21 cellular contexts compared by ENCODE assay signal in genomic region chr17:38404174-38404943, GRCh38.
"Had no signal": no experiment of that assay in that cellular context is flagged by ENCODE, and none has a peak within 500 bp of the region (broad histone marks: within the 10 kb centered on the region; RNA-seq: fewer than 3 reads in every experiment).

No MANE protein-coding gene starts in this region.

- H3K4me1 ChIP-seq: body of pancreas, foreskin keratinocyte, lower lobe of right lung, right lobe of liver, testis, vagina had no signal

- H3K9me3 ChIP-seq: body of pancreas, lower lobe of right lung, mucosa of descending colon, right lobe of liver, testis, vagina had no signal

- DNase-seq: activated CD4-positive, alpha-beta memory T cell treated with anti-CD3 and anti-CD28 coated beads, Interleukin-2, amount 10 ng/mL, durations not matched to agents 7 days and 5 days; activated CD4-positive, alpha-beta T cell treated with anti-CD3 and anti-CD28 coated beads for 48 hours; activated CD4-positive, CD25-positive, alpha-beta regulatory T cell; activated gamma-delta T cell; activated naive CD4-positive, alpha-beta T cell treated with anti-CD3 and anti-CD28 coated beads, Interleukin-2, amount 50 U/mL, for 16 hours; activated naive CD8-positive, alpha-beta T cell treated with anti-CD3 and anti-CD28 coated beads, Interleukin-2, amount 50 U/mL, for 24 hours; body of pancreas; effector CD4-positive, alpha-beta T cell; foreskin keratinocyte; kidney; lower lobe of right lung; mucosa of descending colon; nucleus accumbens; right lobe of liver; small intestine; stimulated activated CD4-positive, alpha-beta T cell treated with anti-CD3 and anti-CD28 coated beads, Interleukin-2, amount 100 ng/mL, for 24 hours; T1000; testis; trophoblast cell had no signal

- H3K27ac ChIP-seq: body of pancreas, foreskin keratinocyte, lower lobe of right lung, right lobe of liver, testis, vagina had no signal

- ATAC-seq: activated naive CD8-positive, alpha-beta T cell treated with anti-CD3 and anti-CD28 coated beads, Interleukin-2, amount 50 U/mL, for 24 hours; body of pancreas; foreskin keratinocyte; stimulated activated memory B cell treated with anti-CD40 and anti-IgM and Interleukin-4, amounts not matched to agents 10 μg/mL and 1 μg/mL and 100 μg/mL, for 72 hours had no signal

- H3K27me3 ChIP-seq: body of pancreas, foreskin keratinocyte, right lobe of liver, testis, vagina had no signal

- H3K4me3 ChIP-seq: body of pancreas, lower lobe of right lung, mucosa of descending colon, right lobe of liver, testis, vagina had no signal
